2 cellular contexts compared by ENCODE assay signal in the genomic region with DNA sequence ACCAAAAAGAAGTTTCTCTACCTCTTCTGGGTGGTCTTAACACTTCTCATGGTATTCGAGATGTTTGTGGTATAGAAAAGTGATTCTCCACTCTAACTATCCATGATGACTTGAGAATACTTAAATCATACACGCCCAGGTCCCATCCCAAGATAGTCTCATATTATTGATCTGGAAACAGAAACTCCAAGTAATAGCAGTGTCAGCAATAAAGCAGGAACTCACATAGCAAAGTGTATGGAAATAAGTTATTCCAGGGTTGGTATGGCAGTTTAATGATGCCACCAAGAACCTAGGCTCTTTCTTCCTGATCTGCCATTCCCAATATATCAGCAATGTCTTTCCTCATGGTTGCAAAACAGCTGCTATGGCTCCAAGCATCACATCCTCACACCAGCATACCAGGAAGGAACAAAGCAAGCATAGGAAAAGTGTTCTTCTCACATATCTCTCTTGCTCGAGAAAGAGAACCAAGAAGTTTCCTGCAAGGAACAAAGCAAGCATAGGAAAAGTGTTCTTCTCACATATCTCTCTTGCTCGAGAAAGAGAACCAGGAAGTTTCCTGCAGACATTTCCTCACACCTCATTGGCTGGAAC.
TF ChIP-seq lines count a peak whose summit lies in the region.

No MANE protein-coding gene starts in this region.

TF ChIP-seq in HEK293, 187 proteins besides CTCF, POLR2A, EP300 and RAD21 (continued from another document):
- TF ChIP-seq, protein P1, sequence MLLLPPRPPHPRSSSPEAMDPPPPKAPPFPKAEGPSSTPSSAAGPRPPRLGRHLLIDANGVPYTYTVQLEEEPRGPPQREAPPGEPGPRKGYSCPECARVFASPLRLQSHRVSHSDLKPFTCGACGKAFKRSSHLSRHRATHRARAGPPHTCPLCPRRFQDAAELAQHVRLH (tag by site-specific recombination; IDR thresholded peaks at IDR 0.05) = peak; percentile 53; the same call in 1 of the 2 replicates
- no peak for TF ChIP-seq ZNF544 (tag by site-specific recombination; IDR thresholded peaks at IDR 0.05)
TF ChIP-seq in HEK293: peak in this region for 1.

TF ChIP-seq in K562, 482 proteins besides CTCF, POLR2A, EP300 and RAD21 (continued from another document):
- TF ChIP-seq, protein P2, sequence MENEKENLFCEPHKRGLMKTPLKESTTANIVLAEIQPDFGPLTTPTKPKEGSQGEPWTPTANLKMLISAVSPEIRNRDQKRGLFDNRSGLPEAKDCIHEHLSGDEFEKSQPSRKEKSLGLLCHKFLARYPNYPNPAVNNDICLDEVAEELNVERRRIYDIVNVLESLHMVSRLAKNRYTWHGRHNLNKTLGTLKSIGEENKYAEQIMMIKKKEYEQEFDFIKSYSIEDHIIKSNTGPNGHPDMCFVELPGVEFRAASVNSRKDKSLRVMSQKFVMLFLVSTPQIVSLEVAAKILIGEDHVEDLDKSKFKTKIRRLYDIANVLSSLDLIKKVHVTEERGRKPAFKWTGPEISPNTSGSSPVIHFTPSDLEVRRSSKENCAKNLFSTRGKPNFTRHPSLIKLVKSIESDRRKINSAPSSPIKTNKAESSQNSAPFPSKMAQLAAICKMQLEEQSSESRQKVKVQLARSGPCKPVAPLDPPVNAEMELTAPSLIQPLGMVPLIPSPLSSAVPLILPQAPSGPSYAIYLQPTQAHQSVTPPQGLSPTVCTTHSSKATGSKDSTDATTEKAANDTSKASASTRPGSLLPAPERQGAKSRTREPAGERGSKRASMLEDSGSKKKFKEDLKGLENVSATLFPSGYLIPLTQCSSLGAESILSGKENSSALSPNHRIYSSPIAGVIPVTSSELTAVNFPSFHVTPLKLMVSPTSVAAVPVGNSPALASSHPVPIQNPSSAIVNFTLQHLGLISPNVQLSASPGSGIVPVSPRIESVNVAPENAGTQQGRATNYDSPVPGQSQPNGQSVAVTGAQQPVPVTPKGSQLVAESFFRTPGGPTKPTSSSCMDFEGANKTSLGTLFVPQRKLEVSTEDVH (IDR thresholded peaks at IDR 0.05; ENCODE audit: low read depth, partially characterized antibody) = no peak
- TF ChIP-seq KDM4B (IDR thresholded peaks at IDR 0.05; ENCODE audit: borderline replicate concordance in 2 of 2, low read depth in 1 of 2) (no peak), CXXC5 (CRISPR knock-in tag; IDR thresholded peaks at IDR 0.05) (no peak), ZNF316 (IDR thresholded peaks at IDR 0.05) (peak; percentile 43; the same call in 1 of the 2 replicates), ZNF253 (CRISPR knock-in tag; conservative IDR thresholded peaks at IDR 0.05) (no peak), ZC3H11A (IDR thresholded peaks at IDR 0.05; ENCODE audit: low read depth, low read length) (no peak), MAFF (IDR thresholded peaks at IDR 0.05; ENCODE audit: low read length) (peak; percentile 63), ETV5 (CRISPR knock-in tag; IDR thresholded peaks at IDR 0.05; ENCODE audit: low read depth) (no peak), TAF9B (IDR thresholded peaks at IDR 0.05; ENCODE audit: partially characterized antibody) (no peak), ZNF699 (CRISPR knock-in tag; IDR thresholded peaks at IDR 0.05; ENCODE audit: insufficient replicate concordance) (no peak), FOXJ2 (tag; IDR thresholded peaks at IDR 0.05) (no peak), FOXJ3 (CRISPR knock-in tag; IDR thresholded peaks at IDR 0.05) (no peak)
- TF ChIP-seq, protein P3, sequence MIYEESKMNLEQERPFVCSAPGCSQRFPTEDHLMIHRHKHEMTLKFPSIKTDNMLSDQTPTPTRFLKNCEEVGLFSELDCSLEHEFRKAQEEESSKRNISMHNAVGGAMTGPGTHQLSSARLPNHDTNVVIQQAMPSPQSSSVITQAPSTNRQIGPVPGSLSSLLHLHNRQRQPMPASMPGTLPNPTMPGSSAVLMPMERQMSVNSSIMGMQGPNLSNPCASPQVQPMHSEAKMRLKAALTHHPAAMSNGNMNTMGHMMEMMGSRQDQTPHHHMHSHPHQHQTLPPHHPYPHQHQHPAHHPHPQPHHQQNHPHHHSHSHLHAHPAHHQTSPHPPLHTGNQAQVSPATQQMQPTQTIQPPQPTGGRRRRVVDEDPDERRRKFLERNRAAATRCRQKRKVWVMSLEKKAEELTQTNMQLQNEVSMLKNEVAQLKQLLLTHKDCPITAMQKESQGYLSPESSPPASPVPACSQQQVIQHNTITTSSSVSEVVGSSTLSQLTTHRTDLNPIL (CRISPR knock-in tag; IDR thresholded peaks at IDR 0.05) = no peak
